1 cellular context compared by ENCODE assay signal in the genomic region with DNA sequence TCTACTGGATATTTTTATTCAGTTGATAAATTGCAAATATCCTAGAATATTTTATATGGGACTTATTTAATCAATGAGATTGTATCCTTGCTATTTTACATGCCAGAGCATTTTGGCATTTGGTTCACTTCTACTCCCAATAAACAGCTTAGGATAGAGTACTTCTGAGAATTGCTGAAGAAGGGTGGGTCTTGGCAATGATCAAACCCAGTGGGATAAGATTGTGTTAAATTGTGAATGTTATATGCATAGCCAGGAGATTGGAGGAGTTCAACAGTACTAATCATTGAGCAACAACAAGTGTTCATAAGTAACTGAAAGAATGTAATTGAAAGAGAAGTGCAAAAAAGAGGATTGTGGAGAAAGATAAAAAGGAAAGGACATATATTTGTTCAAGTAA.
TF ChIP-seq lines count a peak whose summit lies in the region.

No MANE protein-coding gene starts in this region.

TF ChIP-seq in GM23338, 12 proteins besides CTCF, POLR2A, EP300 and RAD21 (continued from another document):
- TF ChIP-seq ETS1 (IDR thresholded peaks at IDR 0.05) (no peak), ZNF331 (CRISPR knock-in tag; IDR thresholded peaks at IDR 0.05; ENCODE audit: low read depth) (no peak), JUNB (IDR thresholded peaks at IDR 0.05; ENCODE audit: unreplicated experiment) (no peak), EZH2phosphoT487 (IDR thresholded peaks at IDR 0.05; ENCODE audit: unreplicated experiment) (no peak)
- TF ChIP-seq, protein P1, sequence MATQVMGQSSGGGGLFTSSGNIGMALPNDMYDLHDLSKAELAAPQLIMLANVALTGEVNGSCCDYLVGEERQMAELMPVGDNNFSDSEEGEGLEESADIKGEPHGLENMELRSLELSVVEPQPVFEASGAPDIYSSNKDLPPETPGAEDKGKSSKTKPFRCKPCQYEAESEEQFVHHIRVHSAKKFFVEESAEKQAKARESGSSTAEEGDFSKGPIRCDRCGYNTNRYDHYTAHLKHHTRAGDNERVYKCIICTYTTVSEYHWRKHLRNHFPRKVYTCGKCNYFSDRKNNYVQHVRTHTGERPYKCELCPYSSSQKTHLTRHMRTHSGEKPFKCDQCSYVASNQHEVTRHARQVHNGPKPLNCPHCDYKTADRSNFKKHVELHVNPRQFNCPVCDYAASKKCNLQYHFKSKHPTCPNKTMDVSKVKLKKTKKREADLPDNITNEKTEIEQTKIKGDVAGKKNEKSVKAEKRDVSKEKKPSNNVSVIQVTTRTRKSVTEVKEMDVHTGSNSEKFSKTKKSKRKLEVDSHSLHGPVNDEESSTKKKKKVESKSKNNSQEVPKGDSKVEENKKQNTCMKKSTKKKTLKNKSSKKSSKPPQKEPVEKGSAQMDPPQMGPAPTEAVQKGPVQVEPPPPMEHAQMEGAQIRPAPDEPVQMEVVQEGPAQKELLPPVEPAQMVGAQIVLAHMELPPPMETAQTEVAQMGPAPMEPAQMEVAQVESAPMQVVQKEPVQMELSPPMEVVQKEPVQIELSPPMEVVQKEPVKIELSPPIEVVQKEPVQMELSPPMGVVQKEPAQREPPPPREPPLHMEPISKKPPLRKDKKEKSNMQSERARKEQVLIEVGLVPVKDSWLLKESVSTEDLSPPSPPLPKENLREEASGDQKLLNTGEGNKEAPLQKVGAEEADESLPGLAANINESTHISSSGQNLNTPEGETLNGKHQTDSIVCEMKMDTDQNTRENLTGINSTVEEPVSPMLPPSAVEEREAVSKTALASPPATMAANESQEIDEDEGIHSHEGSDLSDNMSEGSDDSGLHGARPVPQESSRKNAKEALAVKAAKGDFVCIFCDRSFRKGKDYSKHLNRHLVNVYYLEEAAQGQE (IDR thresholded peaks at IDR 0.05; ENCODE audit: unreplicated experiment), result no peak
